Comparison of ENCODE assay signal across 13 cellular contexts in the genomic region with DNA sequence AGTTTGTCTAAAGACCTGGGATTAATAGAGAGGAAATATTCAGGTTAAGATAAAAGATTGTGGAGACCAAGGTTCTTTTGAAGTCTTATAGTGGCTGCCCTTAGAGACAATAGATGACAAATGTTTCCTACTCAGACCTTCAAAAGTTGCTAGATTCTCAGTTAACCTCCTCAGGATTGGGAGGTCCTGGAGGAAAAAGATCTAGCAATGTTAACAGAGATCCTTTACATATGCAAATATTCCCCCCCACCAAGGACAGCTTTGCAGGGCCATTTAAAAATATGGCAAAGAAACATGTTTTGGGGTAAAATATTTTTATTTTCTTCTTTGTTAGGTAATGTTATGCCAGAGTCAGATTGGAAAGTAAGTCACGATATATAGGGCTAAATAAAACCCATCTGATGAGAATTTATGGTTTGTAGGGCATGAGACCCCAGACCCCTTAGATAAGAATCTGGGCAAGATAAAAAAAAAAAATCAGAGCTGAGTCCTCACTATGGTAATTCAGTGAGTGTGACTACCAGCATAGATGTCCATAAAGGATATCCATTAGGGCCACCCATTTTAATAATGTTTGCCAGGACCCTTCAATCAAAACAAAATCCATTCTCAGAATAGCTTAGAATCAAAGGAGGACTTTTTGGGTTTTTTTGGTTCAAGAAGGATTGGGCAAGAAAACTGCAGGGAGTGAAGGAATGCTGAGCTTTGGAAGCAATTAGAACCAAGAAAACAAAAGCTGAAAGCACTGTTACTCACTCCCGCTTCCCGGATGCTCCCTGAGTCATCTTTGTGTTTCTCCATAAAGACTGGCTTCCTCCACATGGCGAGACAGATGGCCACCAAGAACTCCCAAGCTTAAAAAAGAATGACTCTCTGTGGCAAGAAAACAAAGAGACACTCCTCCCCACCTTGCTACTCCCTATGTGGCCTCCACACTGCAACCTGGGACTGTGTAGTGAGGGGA. TPM values are rescaled to one million over a fixed set of nuclear protein-coding genes. Genes with fewer than 3 reads are reported as not detected.
DNase-seq lines count a peak whose midpoint lies in the region; ATAC-seq and TF ChIP-seq lines count a peak whose summit lies in the region.
"Had no signal": no experiment of that assay in that cellular context is flagged by ENCODE, and none has a peak within 500 bp of the region (broad histone marks: within the 10 kb centered on the region; RNA-seq: fewer than 3 reads in every experiment).

No MANE protein-coding gene starts in this region.

- in situ Hi-C loops in astrocyte of the cerebellum (cut with HindIII; ENCODE audit: low sequenced_read_pairs): loop anchor here (25.0 kb wide), 1 partner anchor 123 kb away; the partner anchor contains the start of gene CACNG7

- no peaks in the 10 kb centered on the region for H3K36me3 ChIP-seq in iPS-18a (ENCODE audit: control insufficient read depth, low read depth, low read length)
- H3K36me3 ChIP-seq: SJCRH30 had no signal

- H3K36me3 Mint-ChIP-seq in T-helper 2 cell treated with Interferon-gamma antibody and Interleukin-4, amounts not matched to agents 5 μg/mL and 100 μg/mL, for 36 hours (ENCODE audit: low read depth): no peaks in the 10 kb centered on the region
- no peaks in the 10 kb centered on the region for H3K36me3 Mint-ChIP-seq in activated T-cell treated with anti-CD3 and anti-CD28 coated beads, Interleukin-2, amount 50 U/mL, for 72 hours (ENCODE audit: insufficient read depth in 2 of 2)

- ATAC-seq in activated T-cell treated with anti-CD3 and anti-CD28 coated beads, Interleukin-2, amount 50 U/mL, for 72 hours (replicated peaks in 1 of 2): no peak
- no peak for ATAC-seq in HG03175 (IDR thresholded peaks at IDR 0.05; ENCODE audit: unreplicated experiment)

- no peaks in the 10 kb centered on the region for H3K4me1 Mint-ChIP-seq in T-helper 2 cell treated with Interferon-gamma antibody and Interleukin-4, amounts not matched to agents 5 μg/mL and 100 μg/mL, for 36 hours (ENCODE audit: low read depth)
- H3K4me1 Mint-ChIP-seq in activated T-cell treated with anti-CD3 and anti-CD28 coated beads, Interleukin-2, amount 50 U/mL, for 72 hours (ENCODE audit: low read depth): no peaks in the 10 kb centered on the region

- TF ChIP-seq CTCF in astrocyte of the cerebellum (IDR thresholded peaks at IDR 0.05; ENCODE audit: low read depth, low read length, missing control alignments): no peak

- H3K4me3 Mint-ChIP-seq in T-helper 2 cell treated with Interferon-gamma antibody and Interleukin-4, amounts not matched to agents 5 μg/mL and 100 μg/mL, for 36 hours: no peak overlapping the region
- H3K4me3 Mint-ChIP-seq in activated T-cell treated with anti-CD3 and anti-CD28 coated beads, Interleukin-2, amount 50 U/mL, for 72 hours: no peak overlapping the region
- H3K4me3 Mint-ChIP-seq: dendritic cell treated with granulocyte-macrophage colony-stimulating factor and Interleukin-4, amounts not matched to agents 40 ng/mL and 50 ng/mL, for 4 days had no signal

- no peaks in the 10 kb centered on the region for H3K9me3 ChIP-seq in iPS-18a (ENCODE audit: control insufficient read depth, low read depth, low read length)
- H3K9me3 ChIP-seq: SJCRH30, testis had no signal

- H3K4me1 ChIP-seq in iPS-18a (ENCODE audit: control insufficient read depth, low read depth, low read length): peaks cover 27% of the 10 kb centered on the region
- H3K4me1 ChIP-seq: SJCRH30, testis had no signal

- H3K4me3 ChIP-seq in astrocyte of the cerebellum (ENCODE audit: low read depth, low read length): no peak overlapping the region
- peak overlapping the region; percentile 38 for H3K4me3 ChIP-seq in iPS-18a (ENCODE audit: low read length)
- H3K4me3 ChIP-seq: lung, SJCRH30, testis had no signal

- no peaks in the 10 kb centered on the region for H3K27me3 ChIP-seq in iPS-18a (ENCODE audit: control insufficient read depth, insufficient read depth, low read length)
- H3K27me3 ChIP-seq: SJCRH30, testis had no signal

- no peaks in the 10 kb centered on the region for H3K9me3 Mint-ChIP-seq in T-helper 2 cell treated with Interferon-gamma antibody and Interleukin-4, amounts not matched to agents 5 μg/mL and 100 μg/mL, for 36 hours
- H3K9me3 Mint-ChIP-seq in activated T-cell treated with anti-CD3 and anti-CD28 coated beads, Interleukin-2, amount 50 U/mL, for 72 hours: no peaks in the 10 kb centered on the region
- H3K9me3 Mint-ChIP-seq: dendritic cell treated with granulocyte-macrophage colony-stimulating factor and Interleukin-4, amounts not matched to agents 40 ng/mL and 50 ng/mL, for 4 days had no signal

- no peaks in the 10 kb centered on the region for H3K27me3 Mint-ChIP-seq in T-helper 2 cell treated with Interferon-gamma antibody and Interleukin-4, amounts not matched to agents 5 μg/mL and 100 μg/mL, for 36 hours (ENCODE audit: low read depth)
- H3K27me3 Mint-ChIP-seq in activated T-cell treated with anti-CD3 and anti-CD28 coated beads, Interleukin-2, amount 50 U/mL, for 72 hours (ENCODE audit: low read depth): peaks cover 17% of the 10 kb centered on the region

- H3K27ac ChIP-seq in iPS-18a (ENCODE audit: low read length): peak overlapping the region; percentile 71
- H3K27ac ChIP-seq: SJCRH30, testis had no signal

- no peak overlapping the region for H3K27ac Mint-ChIP-seq in T-helper 2 cell treated with Interferon-gamma antibody and Interleukin-4, amounts not matched to agents 5 μg/mL and 100 μg/mL, for 36 hours
- no peak overlapping the region for H3K27ac Mint-ChIP-seq in activated T-cell treated with anti-CD3 and anti-CD28 coated beads, Interleukin-2, amount 50 U/mL, for 72 hours
- H3K27ac Mint-ChIP-seq: dendritic cell treated with granulocyte-macrophage colony-stimulating factor and Interleukin-4, amounts not matched to agents 40 ng/mL and 50 ng/mL, for 4 days had no signal

- peak overlapping the region; percentile 44 for H3K9ac ChIP-seq in iPS-18a (ENCODE audit: low read length)

- DNase-seq in NCI-H82 (lab: John Stamatoyannopoulos, UW) (peak; percentile 8), NCI-H82 treated with DMSO at 0.1 percent for 48 hours (lab: John Stamatoyannopoulos, UW; ENCODE audit: unreplicated experiment) (no peak), astrocyte of the cerebellum (ENCODE audit: low read depth) (peak; percentile 58), NCI-H1105 (lab: John Stamatoyannopoulos, UW) (no peak)
- no peak for DNase-seq in T-helper 2 cell treated with Interferon-gamma antibody and Interleukin-4, amounts not matched to agents 5 μg/mL and 100 μg/mL, for 36 hours (ENCODE audit: low spot score)
- no peak for DNase-seq in activated T-cell treated with anti-CD3 and anti-CD28 coated beads, Interleukin-2, amount 50 U/mL, for 72 hours
- DNase-seq: stimulated activated CD4-positive, alpha-beta T cell treated with anti-CD3 and anti-CD28 coated beads, Interleukin-15, amount 100 ng/mL, for 24 hours; testis had no signal

RNA-seq across cellular contexts. Expression of gene VSTM1, which starts 28.2 kb away (rescaled TPM):
- not detected for total RNA-seq in activated T-cell treated with anti-CD3 and anti-CD28 coated beads, Interleukin-2, amount 50 U/mL, for 72 hours
- total RNA-seq: SJCRH30, testis had no signal

RNA-seq across cellular contexts. Expression of gene CACNG6, which starts 44.1 kb away (rescaled TPM):
- total RNA-seq in activated T-cell treated with anti-CD3 and anti-CD28 coated beads, Interleukin-2, amount 50 U/mL, for 72 hours: not detected

RNA-seq across cellular contexts. Expression of gene TARM1, which starts 45.7 kb away (rescaled TPM):
- total RNA-seq in activated T-cell treated with anti-CD3 and anti-CD28 coated beads, Interleukin-2, amount 50 U/mL, for 72 hours: not detected
- total RNA-seq: SJCRH30 had no signal

Comparison
In these comparisons a context has a peak if more than half of its experiments do, and no peak if none do; other contexts are left out.
1. DNase-seq: peak in NCI-H82 (single experiment) and astrocyte of the cerebellum (single experiment); none in NCI-H82 treated with DMSO at 0.1 percent for 48 hours (single experiment), T-helper 2 cell treated with Interferon-gamma antibody and Interleukin-4, amounts not matched to agents 5 μg/mL and 100 μg/mL, for 36 hours (single experiment), activated T-cell treated with anti-CD3 and anti-CD28 coated beads, Interleukin-2, amount 50 U/mL, for 72 hours (0 of 2) and NCI-H1105 (single experiment).